Comparison of ENCODE assay signal across 23 cellular contexts in the genomic region with DNA sequence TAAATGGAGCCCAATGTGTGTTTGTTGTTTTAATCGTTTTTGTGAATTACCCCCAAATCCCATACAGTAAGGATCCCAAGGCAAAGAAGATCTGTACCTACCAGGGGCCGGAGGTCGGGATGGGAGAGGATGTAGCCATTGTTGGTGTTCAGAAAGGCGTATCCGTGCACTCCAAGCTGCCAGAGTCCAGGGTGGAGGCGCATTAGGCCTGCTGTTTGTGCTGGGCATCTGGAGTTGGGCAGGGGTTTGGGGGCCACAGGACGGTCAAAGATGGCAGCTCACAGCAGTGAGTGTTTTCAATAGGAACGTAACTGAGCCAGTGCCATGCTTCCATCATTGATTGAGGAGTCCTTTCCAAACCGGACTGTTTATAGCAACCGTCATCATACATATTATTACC. TPM values are rescaled to one million over a fixed set of nuclear protein-coding genes. Genes with fewer than 3 reads are reported as not detected.
DNase-seq lines count a peak whose midpoint lies in the region; ATAC-seq, FAIRE-seq and TF ChIP-seq lines count a peak whose summit lies in the region.
"Had no signal": no experiment of that assay in that cellular context is flagged by ENCODE, and none has a peak within 500 bp of the region (broad histone marks: within the 10 kb centered on the region; RNA-seq: fewer than 3 reads in every experiment).

No MANE protein-coding gene starts in this region.

- no peak overlapping the region for H3K27ac ChIP-seq in lung (ENCODE audit: low read depth in 1 of 2, low read length in 1 of 2)
- H3K27ac ChIP-seq: A549 had no signal

- H3K36me3 ChIP-seq in lung (ENCODE audit: control insufficient read depth in 2 of 2, insufficient read depth in 2 of 2, low read length in 2 of 2) = no peaks in the 10 kb centered on the region
- H3K36me3 ChIP-seq: BE2C had no signal

- peak; percentile 15 for DNase-seq in activated CD8-positive, alpha-beta memory T cell treated with anti-CD3 and anti-CD28 coated beads for 24 hours
- DNase-seq in activated CD8-positive, alpha-beta memory T cell treated with anti-CD3 and anti-CD28 coated beads, Interleukin-2, amount 10 ng/mL, durations not matched to agents 7 days and 5 days = no peak
- no peak for DNase-seq in HTR-8/SVneo (ENCODE audit: insufficient read length, low spot score)
- DNase-seq in lung (ENCODE audit: low spot score) = peak; percentile 10
- DNase-seq in urothelium cell line (ENCODE audit: low spot score) = no peak
- DNase-seq in amniotic stem cell (lab: John Stamatoyannopoulos, UW) = no peak
- DNase-seq in NOMO-1 (lab: John Stamatoyannopoulos, UW; ENCODE audit: unreplicated experiment in 2 of 2) = no peak
- DNase-seq: BE2C, EL, Karpas-422, MV-4-11, NCI-H1105 treated with DMSO at 0.1 percent for 48 hours, NCI-H1694, NCI-H2081, NCI-H2171, NCI-H524 treated with DMSO at 0.1 percent for 48 hours, NCI-H82, OCI-M1 had no signal

- no peaks in the 10 kb centered on the region for H3K27me3 ChIP-seq in lung (ENCODE audit: control insufficient read depth, insufficient read depth)
- H3K27me3 ChIP-seq: BE2C had no signal

- no peaks in the 10 kb centered on the region for H3K36me3 Mint-ChIP-seq in activated CD8-positive, alpha-beta memory T cell treated with anti-CD3 and anti-CD28 coated beads, Interleukin-2, amount 10 ng/mL, durations not matched to agents 7 days and 5 days

- H3K9me3 Mint-ChIP-seq in activated CD8-positive, alpha-beta memory T cell treated with anti-CD3 and anti-CD28 coated beads, Interleukin-2, amount 10 ng/mL, durations not matched to agents 7 days and 5 days (ENCODE audit: low read depth) = no peaks in the 10 kb centered on the region

- no peak for ATAC-seq in activated CD8-positive, alpha-beta memory T cell treated with anti-CD3 and anti-CD28 coated beads, Interleukin-2, amount 10 ng/mL, durations not matched to agents 7 days and 5 days
- ATAC-seq in lung (ENCODE audit: insufficient read depth, low FRiP score) = no peak
- ATAC-seq: A549 had no signal

- no peak overlapping the region for H3K4me3 Mint-ChIP-seq in activated CD8-positive, alpha-beta memory T cell treated with anti-CD3 and anti-CD28 coated beads, Interleukin-2, amount 10 ng/mL, durations not matched to agents 7 days and 5 days

- CTCF ChIA-PET in activated CD8-positive, alpha-beta memory T cell treated with anti-CD3 and anti-CD28 coated beads, Interleukin-2, amount 10 ng/mL, durations not matched to agents 7 days and 5 days (lab: Charles Lee) = no interaction called here

- 91 to 94% methylated on average over 10 of the region's 10 CpGs for WGBS in lung, 2 donors

- H3K4me1 ChIP-seq in lung (ENCODE audit: control insufficient read depth in 2 of 2, insufficient read depth in 2 of 2, low read length in 2 of 2) = no peaks in the 10 kb centered on the region
- H3K4me1 ChIP-seq: A549, BE2C had no signal

- FAIRE-seq in HTR-8/SVneo (lab: Jason Lieb, UNC) (peak; percentile 73), urothelium cell line (lab: Jason Lieb, UNC) (peak; percentile 84)
- FAIRE-seq: A549, GM19239, RCC 7860 had no signal

- H3K27ac Mint-ChIP-seq in activated CD8-positive, alpha-beta memory T cell treated with anti-CD3 and anti-CD28 coated beads, Interleukin-2, amount 10 ng/mL, durations not matched to agents 7 days and 5 days = no peak overlapping the region

- H3K4me1 Mint-ChIP-seq in activated CD8-positive, alpha-beta memory T cell treated with anti-CD3 and anti-CD28 coated beads, Interleukin-2, amount 10 ng/mL, durations not matched to agents 7 days and 5 days = no peaks in the 10 kb centered on the region

- H3K9me3 ChIP-seq in lung (ENCODE audit: control insufficient read depth in 2 of 2, insufficient read depth in 1 of 2, low read length in 1 of 2) = no peaks in the 10 kb centered on the region
- H3K9me3 ChIP-seq: A549, BE2C had no signal

- TF ChIP-seq CTCF in lung (IDR thresholded peaks at IDR 0.05; ENCODE audit: control extremely low read depth, extremely low read depth) = no peak

- peaks cover 9% of the 10 kb centered on the region for H3K27me3 Mint-ChIP-seq in activated CD8-positive, alpha-beta memory T cell treated with anti-CD3 and anti-CD28 coated beads, Interleukin-2, amount 10 ng/mL, durations not matched to agents 7 days and 5 days

- H3K4me3 ChIP-seq in lung = no peak overlapping the region
- H3K4me3 ChIP-seq: A549 had no signal

RNA-seq across cellular contexts. Expression of a gene that starts 40.2 kb away (rescaled TPM):
- 1 to 10 TPM; 5.9 to 8.2 TPM for total RNA-seq in activated CD8-positive, alpha-beta memory T cell treated with anti-CD3 and anti-CD28 coated beads, Interleukin-2, amount 10 ng/mL, durations not matched to agents 7 days and 5 days
- 10 to 100 TPM in 1 of 2 donors, 1 to 10 TPM in 1; 1.5 to 12.6 TPM for total RNA-seq in lung
- polyA plus RNA-seq in lung = 10 to 100 TPM in 1 of 2 donors, 1 to 10 TPM in 1; 2.9 to 11.7 TPM
- total RNA-seq: H4 had no signal
- polyA plus RNA-seq: A549 had no signal

RNA-seq across cellular contexts. Expression of a gene that starts 57.8 kb away (rescaled TPM):
- not detected for total RNA-seq in activated CD8-positive, alpha-beta memory T cell treated with anti-CD3 and anti-CD28 coated beads, Interleukin-2, amount 10 ng/mL, durations not matched to agents 7 days and 5 days
- not detected for total RNA-seq in lung
- under 1 TPM; 0.01 to 0.06 TPM for polyA plus RNA-seq in lung
- total RNA-seq: H4, M059J had no signal
- polyA plus RNA-seq: A549 had no signal

Comparison
In these comparisons a context has a peak if more than half of its experiments do, and no peak if none do; other contexts are left out.
1. DNase-seq: peak in activated CD8-positive, alpha-beta memory T cell treated with anti-CD3 and anti-CD28 coated beads for 24 hours (single experiment) and lung (single experiment); none in activated CD8-positive, alpha-beta memory T cell treated with anti-CD3 and anti-CD28 coated beads, Interleukin-2, amount 10 ng/mL, durations not matched to agents 7 days and 5 days (single experiment), HTR-8/SVneo (single experiment), urothelium cell line (single experiment), amniotic stem cell (single experiment) and NOMO-1 (0 of 2).